ENCODE assay signal across 8 cellular contexts in the genomic region with DNA sequence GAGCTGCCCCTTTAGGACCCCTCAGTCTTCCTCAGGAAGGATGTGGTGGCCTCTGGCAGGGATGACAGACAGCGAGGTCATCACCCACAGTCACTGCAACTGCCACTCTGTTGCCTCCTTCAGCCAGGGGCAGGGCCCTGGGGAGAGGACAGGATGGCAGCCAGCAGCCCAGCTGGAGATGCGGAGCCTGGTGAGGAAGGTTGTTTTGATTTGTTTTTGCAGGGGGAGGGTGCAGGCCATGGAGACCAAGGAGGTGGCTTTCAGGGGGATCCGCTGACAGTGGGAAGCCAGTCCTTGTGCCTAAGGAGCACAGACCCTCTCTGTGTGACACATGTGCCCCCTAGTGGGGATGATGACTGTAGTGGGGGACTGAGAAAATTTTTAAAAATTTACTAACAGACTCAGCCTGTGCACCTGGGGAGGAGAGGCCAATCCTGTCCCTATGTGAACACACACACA. TPM values are rescaled to one million over a fixed set of nuclear protein-coding genes. Genes with fewer than 3 reads are reported as not detected.
DNase-seq lines count a peak whose midpoint lies in the region; ATAC-seq and TF ChIP-seq lines count a peak whose summit lies in the region.

No MANE protein-coding gene starts in this region.

- peaks cover 73% of the 10 kb centered on the region for H3K4me1 ChIP-seq in suprapubic skin

- TF ChIP-seq EP300 in suprapubic skin (IDR thresholded peaks at IDR 0.05), result no peak

- peak; percentile 40 to 44 for DNase-seq in activated CD8-positive, alpha-beta memory T cell treated with anti-CD3 and anti-CD28 coated beads for 1 hour (ENCODE audit: extremely low read depth in 1 of 2, low read depth in 1 of 2)
- no peak for DNase-seq in activated CD8-positive, alpha-beta memory T cell treated with anti-CD3 and anti-CD28 coated beads, Interleukin-2, amount 50 U/mL, for 48 hours
- DNase-seq in NCI-H1436 treated with DMSO at 0.1 percent for 48 hours (lab: John Stamatoyannopoulos, UW) (peak; percentile 47), ecto neural progenitor cell (ENCODE audit: low spot score) (peak; percentile 75), lung microvascular endothelial cell (ENCODE audit: low read depth in 2 of 2) (peak; percentile 75 to 79), suprapubic skin (ENCODE audit: low spot score in 2 of 2) (peak; percentile 73 to 81)
- peak; percentile 64 for DNase-seq in activated CD4-positive, alpha-beta T cell treated with anti-CD3 and anti-CD28 coated beads for 48 hours

- H3K36me3 ChIP-seq in suprapubic skin, result no peaks in the 10 kb centered on the region

- H3K27ac ChIP-seq in suprapubic skin, result no peak overlapping the region

- H3K27me3 ChIP-seq in suprapubic skin, result no peaks in the 10 kb centered on the region

- 61% methylated on average over 3 of the region's 3 CpGs for WGBS in suprapubic skin

- no peak overlapping the region for H3K4me3 ChIP-seq in suprapubic skin

- no peak for TF ChIP-seq POLR2A in suprapubic skin (IDR thresholded peaks at IDR 0.05)

- TF ChIP-seq CTCF in suprapubic skin (IDR thresholded peaks at IDR 0.05), result peak; percentile 39 to 54

- ATAC-seq in GM21576 (IDR thresholded peaks at IDR 0.05; ENCODE audit: unreplicated experiment), result no peak

- no peaks in the 10 kb centered on the region for H3K9me3 ChIP-seq in suprapubic skin

RNA-seq across cellular contexts. Expression of a gene that starts 7.4 kb away (rescaled TPM):
- total RNA-seq in lung microvascular endothelial cell (0.20 and 0.22 TPM in 2 replicates), suprapubic skin (1 to 10 TPM in 3 of 4 donors, not detected in 1; 1.3 to 2.8 (median 2.2) TPM)

RNA-seq across cellular contexts. Expression of a gene that starts 9.7 kb away (rescaled TPM):
- 0.60 and 2.0 TPM in 2 replicates for total RNA-seq in lung microvascular endothelial cell
- total RNA-seq in suprapubic skin, result 10 to 100 TPM in 2 of 4 donors, 1 to 10 TPM in 2; 2.8 to 18.2 (median 10.4) TPM

RNA-seq across cellular contexts. Expression of a gene that starts 38.4 kb away (rescaled TPM):
- total RNA-seq in lung microvascular endothelial cell (not detected in 2 replicates), suprapubic skin (10 to 100 TPM; 71.1 to 94.3 (median 80.3) TPM)

RNA-seq across cellular contexts. Expression of a gene that starts 46.0 kb away (rescaled TPM):
- total RNA-seq in lung microvascular endothelial cell, result 8.1 and 22.6 TPM in 2 replicates
- total RNA-seq in suprapubic skin, result 10 to 100 TPM; 45.9 to 82.6 (median 52.6) TPM

Comparison
In these comparisons a context has a peak if more than half of its experiments do, and no peak if none do; other contexts are left out.
1. RNA of a gene that starts 38.4 kb away (total RNA-seq): 71.1 to 94.3 TPM in suprapubic skin; not detected in lung microvascular endothelial cell; every median in the first group is over 10 times any median in the second.